Comparison of ENCODE assay signal across 8 cellular contexts in the genomic region with DNA sequence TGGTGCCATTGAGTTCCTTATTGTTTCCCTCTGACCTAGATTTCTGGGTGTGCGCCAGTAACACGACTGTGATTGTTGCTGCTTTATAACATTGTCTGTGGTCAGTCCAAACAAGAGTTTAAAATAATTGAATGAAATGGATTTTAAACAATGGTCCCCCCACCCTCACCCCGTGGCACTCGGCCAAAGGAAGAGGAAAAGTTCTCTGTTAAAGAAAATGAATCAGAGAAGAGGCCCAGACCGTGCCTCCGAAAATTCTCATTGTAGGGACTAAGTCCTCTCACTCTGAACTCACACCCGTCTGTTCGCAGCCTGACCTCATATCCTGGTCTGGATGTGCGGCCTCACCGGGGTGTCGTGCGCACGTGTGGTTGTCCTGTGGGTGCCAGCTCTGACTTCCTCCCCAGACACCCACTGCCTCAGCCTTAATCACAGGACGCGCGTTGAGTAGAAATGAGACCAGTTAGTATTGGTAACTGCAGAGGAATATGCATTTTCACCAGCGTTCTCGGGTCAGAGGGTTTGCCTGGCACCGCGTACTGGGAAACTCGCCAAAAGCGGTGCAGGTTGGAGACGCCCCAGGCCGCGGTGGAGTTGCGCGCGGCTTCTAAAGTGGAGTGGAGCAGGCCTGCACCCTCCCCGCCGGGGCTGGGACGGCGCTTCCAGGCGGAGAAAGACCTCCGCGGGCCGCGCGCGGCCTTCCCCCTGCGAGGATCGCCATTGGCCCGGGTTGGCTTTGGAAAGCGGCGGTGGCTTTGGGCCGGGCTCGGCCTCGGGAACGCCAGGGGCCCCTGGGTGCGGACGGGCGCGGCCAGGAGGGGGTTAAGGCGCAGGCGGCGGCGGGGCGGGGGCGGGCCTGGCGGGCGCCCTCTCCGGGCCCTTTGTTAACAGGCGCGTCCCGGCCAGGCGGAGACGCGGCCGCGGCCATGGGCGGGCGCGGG. TPM values are rescaled to one million over a fixed set of nuclear protein-coding genes. Genes with fewer than 3 reads are reported as not detected.
A peak's percentile ranks its signal among the peaks of the same experiment; 100 is the strongest.
DNase-seq lines count a peak whose midpoint lies in the region; ATAC-seq lines count a peak whose summit lies in the region.

A gene (plus strand): TSS at position 884 of the 941 bp plus-strand sequence. CDS start 193 bp downstream, outside the sequence.

- H3K9ac ChIP-seq in mesenchymal stem cell (ENCODE audit: low read length) = peak within 1 kb of the TSS; percentile 96

- H2BK120ac ChIP-seq in mesenchymal stem cell (ENCODE audit: low read depth, low read length) = peak within 1 kb of the TSS; percentile 98

- peak within 1 kb of the TSS; percentile 74 for H3K4me3 ChIP-seq in effector memory CD4-positive, alpha-beta T cell (ENCODE audit: insufficient read depth, low read depth, low read length, poor library complexity, severe bottlenecking)
- peak within 1 kb of the TSS; percentile 87 to 91 for H3K4me3 ChIP-seq in mesenchymal stem cell (ENCODE audit: insufficient read depth in 1 of 2, low read depth in 1 of 2, low read length in 2 of 2)

- H3K23ac ChIP-seq in mesenchymal stem cell (ENCODE audit: low read length in 2 of 2) = peak within 1 kb of the TSS in 1 of 2 experiments; percentile 67

- peak within 1 kb of the TSS; percentile 95 for H4K8ac ChIP-seq in mesenchymal stem cell (ENCODE audit: low read length)

- no peaks in the 10 kb centered on the region for H3K36me3 ChIP-seq in effector memory CD4-positive, alpha-beta T cell (ENCODE audit: control insufficient read depth, insufficient read depth, low read length)
- H3K36me3 ChIP-seq in mesenchymal stem cell (ENCODE audit: control insufficient read depth in 1 of 2, insufficient read depth in 2 of 2, low read depth in 1 of 2, low read length in 2 of 2) = peaks cover 0 to 9% of the 10 kb centered on the region in 2 experiments

- H2BK5ac ChIP-seq in mesenchymal stem cell (ENCODE audit: low read depth, low read length, poor library complexity, severe bottlenecking) = peak within 1 kb of the TSS; percentile 97

- DNase-seq in AG08396 (ENCODE audit: low spot score) (peak; percentile 87), NCI-H774 (lab: John Stamatoyannopoulos, UW) (peak; percentile 76), mesenchymal stem cell (peak; percentile 88)
- peak; percentile 85 for DNase-seq in activated CD8-positive, alpha-beta memory T cell treated with anti-CD3 and anti-CD28 coated beads for 24 hours
- peak; percentile 21 to 51 (median 47) for DNase-seq in effector memory CD4-positive, alpha-beta T cell
- DNase-seq in stimulated activated CD8-positive, alpha-beta memory T cell treated with anti-CD3 and anti-CD28 coated beads, Interleukin-15, amount 100 ng/mL, for 4 hours (ENCODE audit: low read depth in 2 of 2) = peak; percentile 29 to 37

- H2BK12ac ChIP-seq in mesenchymal stem cell (ENCODE audit: low read length in 2 of 2) = peak within 1 kb of the TSS; percentile 27 to 38

- H4K91ac ChIP-seq in mesenchymal stem cell (ENCODE audit: low read length) = peak within 1 kb of the TSS; percentile 100

- WGBS in mesenchymal stem cell = 3% methylated on average over 49 of the region's 72 CpGs

- peak within 1 kb of the TSS; percentile 83 for H2AFZ ChIP-seq in mesenchymal stem cell (ENCODE audit: low read depth, low read length)

- H3K27me3 ChIP-seq in effector memory CD4-positive, alpha-beta T cell (replicated peaks; ENCODE audit: control insufficient read depth, insufficient read depth, low read length, poor library complexity, severe bottlenecking) = no peaks in the 10 kb centered on the region
- no peaks in the 10 kb centered on the region for H3K27me3 ChIP-seq in mesenchymal stem cell (ENCODE audit: control insufficient read depth in 1 of 2, insufficient read depth in 1 of 2, low read length in 2 of 2)

- H3K27ac ChIP-seq in effector memory CD4-positive, alpha-beta T cell (ENCODE audit: insufficient read depth, low read length, poor library complexity, severe bottlenecking) = peak within 1 kb of the TSS; percentile 20
- H3K27ac ChIP-seq in mesenchymal stem cell (ENCODE audit: low read length, poor library complexity, severe bottlenecking) = peak within 1 kb of the TSS; percentile 92

- peak; percentile 72 for ATAC-seq in GM18909 (IDR thresholded peaks at IDR 0.05; ENCODE audit: poor library complexity, unreplicated experiment)
- peak; percentile 75 for ATAC-seq in HG03354 (IDR thresholded peaks at IDR 0.05; ENCODE audit: poor library complexity, severe bottlenecking, unreplicated experiment)

- H3K14ac ChIP-seq in mesenchymal stem cell (ENCODE audit: low read length in 2 of 2) = peak within 1 kb of the TSS; percentile 86 to 98

- H2BK15ac ChIP-seq in mesenchymal stem cell (ENCODE audit: low read depth, poor library complexity, severe bottlenecking) = peak within 1 kb of the TSS; percentile 83

- H3K18ac ChIP-seq in mesenchymal stem cell (ENCODE audit: low read depth in 1 of 2, low read length in 2 of 2) = peak within 1 kb of the TSS; percentile 99

- H3K4me1 ChIP-seq in effector memory CD4-positive, alpha-beta T cell (ENCODE audit: control insufficient read depth, insufficient read depth, low read length, poor library complexity, severe bottlenecking) = no peaks in the 10 kb centered on the region
- peaks cover 14% of the 10 kb centered on the region for H3K4me1 ChIP-seq in mesenchymal stem cell (ENCODE audit: control insufficient read depth, insufficient read depth, low read depth, low read length)

- H3K4ac ChIP-seq in mesenchymal stem cell (ENCODE audit: low read depth in 1 of 2, low read length in 2 of 2) = peak within 1 kb of the TSS; percentile 95

- H2AK5ac ChIP-seq in mesenchymal stem cell (ENCODE audit: low read length, severe bottlenecking) = peak within 1 kb of the TSS; percentile 84

- no peaks in the 10 kb centered on the region for H3K9me3 ChIP-seq in effector memory CD4-positive, alpha-beta T cell (ENCODE audit: control insufficient read depth, low read length)
- H3K9me3 ChIP-seq in mesenchymal stem cell (ENCODE audit: control insufficient read depth, low read length) = no peaks in the 10 kb centered on the region

- H3K4me2 ChIP-seq in mesenchymal stem cell (ENCODE audit: low read length, poor library complexity, severe bottlenecking) = peak within 1 kb of the TSS; percentile 60

- peaks cover 6% of the 10 kb centered on the region for H3K79me1 ChIP-seq in mesenchymal stem cell (replicated peaks; ENCODE audit: low read length, poor library complexity, severe bottlenecking)

RNA-seq across cellular contexts. Expression of the gene that starts here (rescaled TPM):
- 49.4 TPM for polyA plus RNA-seq in mesenchymal stem cell (2013, experiment 1 of 2)
- polyA plus RNA-seq in mesenchymal stem cell (2013, experiment 2 of 2) = 49.9 TPM

Comparison
In these comparisons a context has a peak if more than half of its experiments do, and no peak if none do; other contexts are left out.
1. Peak in every context shown above with its lines: DNase-seq, ATAC-seq, H3K4me3 ChIP-seq and H3K27ac ChIP-seq.
2. DNase-seq: peak in every context shown above with its lines; median percentile 88 in mesenchymal stem cell; 87 in AG08396; 85 in activated CD8-positive, alpha-beta memory T cell treated with anti-CD3 and anti-CD28 coated beads for 24 hours; 76 in NCI-H774; 47 in effector memory CD4-positive, alpha-beta T cell; 33 in stimulated activated CD8-positive, alpha-beta memory T cell treated with anti-CD3 and anti-CD28 coated beads, Interleukin-15, amount 100 ng/mL, for 4 hours.